Comparison of ENCODE assay signal across 8 cellular contexts in genomic region chr9:18473551-18474279, GRCh38. TPM values are rescaled to one million over a fixed set of nuclear protein-coding genes. Genes with fewer than 3 reads are reported as not detected.
DNase-seq lines count a peak whose midpoint lies in the region; ATAC-seq and TF ChIP-seq lines count a peak whose summit lies in the region.

ADAMTSL1 (plus strand) TSS chr9:18474153; CDS start chr9:18474233, 80 bp downstream.

- TF ChIP-seq CTCF in VCaP (conservative IDR thresholded peaks at IDR 0.05) (no peak), right atrium auricular region (IDR thresholded peaks at IDR 0.05) (no peak)

- no peaks in the 10 kb centered on the region for H3K27me3 ChIP-seq in right atrium auricular region

- H3K4me1 ChIP-seq in right atrium auricular region, result peaks cover 0 to 26% of the 10 kb centered on the region in 2 donors

- ATAC-seq in GM18873 (IDR thresholded peaks at IDR 0.05; ENCODE audit: low FRiP score, unreplicated experiment) (no peak), HG02642 (IDR thresholded peaks at IDR 0.05; ENCODE audit: poor library complexity, unreplicated experiment) (no peak)
- ATAC-seq in activated CD4-positive, CD25-positive, alpha-beta regulatory T cell treated with anti-CD3 and anti-CD28 coated beads, Interleukin-2, amount 50 U/mL, for 24 hours, result no peak

- DNase-seq in H4 (ENCODE audit: low spot score) (peak; percentile 66), right atrium auricular region (ENCODE audit: low spot score) (no peak), renal cortical epithelial cell (ENCODE audit: low read depth) (peak; percentile 56)
- DNase-seq in activated CD4-positive, alpha-beta T cell treated with anti-CD3 and anti-CD28 coated beads, Interleukin-2, amount 50 U/mL, for 1 hour, result no peak

- H3K36me3 ChIP-seq in right atrium auricular region, result no peaks in the 10 kb centered on the region

- H3K4me3 ChIP-seq in right atrium auricular region, result peak within 1 kb of the TSS; percentile 8 to 38

- no peaks in the 10 kb centered on the region for H3K9me3 ChIP-seq in right atrium auricular region

- H3K27ac ChIP-seq in VCaP (peak within 1 kb of the TSS; percentile 45; the same call in 1 of the 2 replicates), right atrium auricular region (no peak within 1 kb of the TSS)

RNA-seq across cellular contexts. Expression of gene ADAMTSL1, which starts in this region (rescaled TPM):
- 11.7 and 25.5 TPM in 2 replicates for total RNA-seq in H4 (2014; rRNA removed; shearing (Covaris generic))
- 1 to 10 TPM; 3.4 to 3.8 TPM for total RNA-seq in right atrium auricular region
- total RNA-seq in renal cortical epithelial cell, result 1.5 and 2.3 TPM in 2 replicates

Comparison
In these comparisons a context has a peak if more than half of its experiments do, and no peak if none do; other contexts are left out.
1. DNase-seq: peak in H4 (single experiment) and renal cortical epithelial cell (single experiment); none in right atrium auricular region (single experiment) and activated CD4-positive, alpha-beta T cell treated with anti-CD3 and anti-CD28 coated beads, Interleukin-2, amount 50 U/mL, for 1 hour (single experiment).